Comparison of ENCODE assay signal across 21 cellular contexts in genomic region chr7:157020514-157021070, GRCh38. TPM values are rescaled to one million over a fixed set of nuclear protein-coding genes. Genes with fewer than 3 reads are reported as not detected.
DNase-seq lines count a peak whose midpoint lies in the region; ATAC-seq and TF ChIP-seq lines count a peak whose summit lies in the region.
"Had no signal": no experiment of that assay in that cellular context is flagged by ENCODE, and none has a peak within 500 bp of the region (broad histone marks: within the 10 kb centered on the region; RNA-seq: fewer than 3 reads in every experiment).

No MANE protein-coding gene starts in this region.

- H3K4me3 ChIP-seq in endodermal cell (ENCODE audit: low read length) (peak overlapping the region; percentile 49), neutrophil (ENCODE audit: low read depth in 1 of 2, low read length in 1 of 2) (peak overlapping the region; percentile 45 to 53)
- H3K4me3 ChIP-seq: left lung had no signal

- H3K27ac ChIP-seq in endodermal cell (ENCODE audit: low read depth, low read length) (no peak overlapping the region), neutrophil (no peak overlapping the region)
- H3K27ac ChIP-seq: heart left ventricle, left lung had no signal

- peak; percentile 8 for DNase-seq in stimulated activated naive CD8-positive, alpha-beta T cell treated with anti-CD3 and anti-CD28 coated beads, Interleukin-15, Interleukin-2, amounts not matched to agents 100 U/mL and 50 U/mL, for 24 hours
- DNase-seq in stimulated activated naive CD8-positive, alpha-beta T cell treated with anti-CD3 and anti-CD28 coated beads, Interleukin-15, amount 100 ng/mL, for 72 hours: no peak
- DNase-seq in endodermal cell (peak; percentile 74), HCEC 1CT (no peak), NAMALWA (ENCODE audit: low spot score) (no peak), GM13976 (ENCODE audit: low spot score) (no peak)
- DNase-seq: AML-193; cortex of kidney; naive thymus-derived CD4-positive, alpha-beta T cell; NCI-H1048; NCI-H2107; NCI-H748 treated with DMSO at 0.1 percent for 48 hours; stimulated activated CD4-positive, alpha-beta T cell treated with anti-CD3 and anti-CD28 coated beads, Interleukin-1b, Interleukin-23, amount 100 ng/mL, for 48 hours had no signal

- H3K4me1 Mint-ChIP-seq in stimulated activated naive CD8-positive, alpha-beta T cell treated with anti-CD3 and anti-CD28 coated beads, Interleukin-15, amount 100 ng/mL, for 72 hours: peaks cover 50% of the 10 kb centered on the region
- H3K4me1 Mint-ChIP-seq in endodermal cell: peaks cover 35% of the 10 kb centered on the region

- H3K9me3 ChIP-seq in endodermal cell (ENCODE audit: control insufficient read depth, low read length) (no peaks in the 10 kb centered on the region), neutrophil (no peaks in the 10 kb centered on the region)
- H3K9me3 ChIP-seq: heart left ventricle, left lung had no signal

- no peaks in the 10 kb centered on the region for H3K9me3 Mint-ChIP-seq in stimulated activated naive CD8-positive, alpha-beta T cell treated with anti-CD3 and anti-CD28 coated beads, Interleukin-15, amount 100 ng/mL, for 72 hours
- no peaks in the 10 kb centered on the region for H3K9me3 Mint-ChIP-seq in endodermal cell

- H3K36me3 Mint-ChIP-seq in endodermal cell (ENCODE audit: low read depth): no peaks in the 10 kb centered on the region

- no peak for TF ChIP-seq CTCF in endodermal cell (conservative IDR thresholded peaks at IDR 0.05)
- TF ChIP-seq CTCF in neutrophil (IDR thresholded peaks at IDR 0.05): no peak
- no peak for TF ChIP-seq CTCF in GM13976 (IDR thresholded peaks at IDR 0.05; ENCODE audit: borderline replicate concordance, control extremely low read depth, extremely low read depth, insufficient read depth, missing control alignments)

- ATAC-seq in stimulated activated naive CD8-positive, alpha-beta T cell treated with anti-CD3 and anti-CD28 coated beads, Interleukin-15, Interleukin-2, amounts not matched to agents 100 U/mL and 50 U/mL, for 24 hours: no peak
- no peak for ATAC-seq in stimulated activated naive CD8-positive, alpha-beta T cell treated with anti-CD3 and anti-CD28 coated beads, Interleukin-15, amount 100 ng/mL, for 72 hours
- ATAC-seq in GM18861 (IDR thresholded peaks at IDR 0.05; ENCODE audit: unreplicated experiment): no peak
- ATAC-seq: activated CD4-positive, CD25-positive, alpha-beta regulatory T cell treated with anti-CD3 and anti-CD28 coated beads, Interleukin-2, amount 50 U/mL, for 24 hours; esophagus mucosa; HCT116; left lung; naive thymus-derived CD4-positive, alpha-beta T cell had no signal

- 2 to 3% methylated on average over 15 to 38 of the region's 38 CpGs for WGBS in endodermal cell (ENCODE audit: insufficient coverage in 1 of 2, insufficient read length in 1 of 2), 2 experiments

- no peak overlapping the region for H3K9ac ChIP-seq in endodermal cell (ENCODE audit: extremely low read depth, low read length, poor library complexity, severe bottlenecking)

- no peak overlapping the region for H3K27ac Mint-ChIP-seq in stimulated activated naive CD8-positive, alpha-beta T cell treated with anti-CD3 and anti-CD28 coated beads, Interleukin-15, amount 100 ng/mL, for 72 hours
- H3K27ac Mint-ChIP-seq in endodermal cell: no peak overlapping the region

- H3K4me1 ChIP-seq in endodermal cell (ENCODE audit: control insufficient read depth, insufficient read depth, low read length) (peaks cover 11% of the 10 kb centered on the region), neutrophil (ENCODE audit: control insufficient read depth in 1 of 2, insufficient read depth in 1 of 2, low read depth in 1 of 2, low read length in 1 of 2) (peaks cover 21 to 39% of the 10 kb centered on the region in 2 experiments)

- H3K36me3 ChIP-seq in endodermal cell (ENCODE audit: control insufficient read depth, insufficient read depth, low read length) (no peaks in the 10 kb centered on the region), neutrophil (no peaks in the 10 kb centered on the region)
- H3K36me3 ChIP-seq: heart left ventricle, left lung had no signal

- peaks cover 99% of the 10 kb centered on the region for H3K27me3 Mint-ChIP-seq in stimulated activated naive CD8-positive, alpha-beta T cell treated with anti-CD3 and anti-CD28 coated beads, Interleukin-15, amount 100 ng/mL, for 72 hours
- peaks cover 99% of the 10 kb centered on the region for H3K27me3 Mint-ChIP-seq in endodermal cell (ENCODE audit: insufficient read depth)

- in situ Hi-C loops in GM13976 (cut with MboI; ENCODE audit: low sequenced_read_pairs, unreplicated experiment): no loop called here

- no peak overlapping the region for H3K4me3 Mint-ChIP-seq in stimulated activated naive CD8-positive, alpha-beta T cell treated with anti-CD3 and anti-CD28 coated beads, Interleukin-15, amount 100 ng/mL, for 72 hours
- H3K4me3 Mint-ChIP-seq in endodermal cell: peak overlapping the region; percentile 27

- H3K27me3 ChIP-seq in endodermal cell (ENCODE audit: control insufficient read depth, insufficient read depth, low read length, poor library complexity, severe bottlenecking): peaks cover 100% of the 10 kb centered on the region
- peaks cover 100% of the 10 kb centered on the region for H3K27me3 ChIP-seq in neutrophil

RNA-seq across cellular contexts. Expression of gene MNX1, which starts 10.1 kb away (rescaled TPM):
- 10 to 100 TPM; 14.5 to 18.7 TPM for total RNA-seq in endodermal cell
- polyA plus RNA-seq in endodermal cell (2013, experiment 1 of 2): 1.7 TPM
- polyA plus RNA-seq in endodermal cell (2013, experiment 2 of 2): 2.1 TPM
- total RNA-seq: heart left ventricle; naive thymus-derived CD4-positive, alpha-beta T cell; urinary bladder had no signal
- polyA plus RNA-seq: heart left ventricle; naive thymus-derived CD4-positive, alpha-beta T cell; urinary bladder had no signal

Comparison
In these comparisons a context has a peak if more than half of its experiments do, and no peak if none do; other contexts are left out.
1. DNase-seq: peak in stimulated activated naive CD8-positive, alpha-beta T cell treated with anti-CD3 and anti-CD28 coated beads, Interleukin-15, Interleukin-2, amounts not matched to agents 100 U/mL and 50 U/mL, for 24 hours (single experiment) and endodermal cell (single experiment); none in stimulated activated naive CD8-positive, alpha-beta T cell treated with anti-CD3 and anti-CD28 coated beads, Interleukin-15, amount 100 ng/mL, for 72 hours (0 of 2), HCEC 1CT (single experiment), NAMALWA (single experiment) and GM13976 (single experiment).